8 cellular contexts compared by ENCODE assay signal in the genomic region with DNA sequence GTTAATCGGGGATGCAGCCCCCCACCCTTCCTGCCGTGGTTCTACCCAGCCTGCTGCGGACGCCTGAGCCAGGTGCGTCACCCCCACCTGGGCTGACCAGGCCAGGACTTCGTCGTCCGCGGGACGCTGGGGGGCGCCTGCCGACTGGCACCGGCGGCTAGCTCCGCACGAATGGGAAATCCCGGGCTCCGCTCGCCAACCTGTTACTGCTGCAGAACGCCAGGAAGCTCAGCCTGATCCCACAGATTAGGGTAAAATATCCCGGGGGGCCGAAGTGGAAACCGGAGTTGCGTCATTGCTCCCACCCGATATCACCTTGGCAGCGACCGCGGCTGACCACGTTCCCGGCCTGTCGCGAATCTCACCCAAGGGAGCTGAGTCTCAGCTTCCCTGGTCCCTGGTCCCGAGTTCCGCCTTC. TPM values are rescaled to one million over a fixed set of nuclear protein-coding genes. Genes with fewer than 3 reads are reported as not detected.
DNase-seq lines count a peak whose midpoint lies in the region; FAIRE-seq and TF ChIP-seq lines count a peak whose summit lies in the region.

No MANE protein-coding gene starts in this region.

- no peak for FAIRE-seq in bronchial epithelial cell (lab: Jason Lieb, UNC)

- peak; percentile 49 to 53 for TF ChIP-seq RAD21 in liver (IDR thresholded peaks at IDR 0.05)

- H3K4me3 ChIP-seq in H7 (ENCODE audit: insufficient read depth, low read depth, low read length) (peak overlapping the region; percentile 51), bronchial epithelial cell (ENCODE audit: low read depth, low read length) (peak overlapping the region; percentile 50), liver (ENCODE audit: low read depth in 1 of 3, low read length in 3 of 3) (peak overlapping the region; percentile 57 to 81 (median 70)), thymus (ENCODE audit: low read length) (peak overlapping the region; percentile 50)

- no peak overlapping the region for H3K9ac ChIP-seq in liver (ENCODE audit: low read depth in 1 of 2, low read length in 2 of 2)

- peak; percentile 69 for DNase-seq in DMS79 (lab: John Stamatoyannopoulos, UW)
- no peak for DNase-seq in DMS79 treated with DMSO at 0.1 percent for 48 hours (lab: John Stamatoyannopoulos, UW)
- peak; percentile 94 for DNase-seq in H7
- peak; percentile 79 for DNase-seq in NCI-H2196 (lab: John Stamatoyannopoulos, UW; ENCODE audit: unreplicated experiment)
- DNase-seq in bronchial epithelial cell (ENCODE audit: low read depth): no peak
- no peak for DNase-seq in HT-29 (ENCODE audit: low spot score)

- 2% methylated on average over 34 of the region's 34 CpGs for WGBS in liver
- WGBS in thymus: 4% methylated on average over 34 of the region's 34 CpGs

- no peak overlapping the region for H3K27ac ChIP-seq in liver (ENCODE audit: low read depth in 1 of 2, low read length in 2 of 2)
- H3K27ac ChIP-seq in thymus (ENCODE audit: low read depth): no peak overlapping the region

- peaks cover 67% of the 10 kb centered on the region for H3K27me3 ChIP-seq in H7 (ENCODE audit: control insufficient read depth, insufficient read depth, low read length)
- H3K27me3 ChIP-seq in bronchial epithelial cell (ENCODE audit: control insufficient read depth, insufficient read depth, low read length): no peaks in the 10 kb centered on the region
- H3K27me3 ChIP-seq in liver (ENCODE audit: control insufficient read depth in 4 of 4, insufficient read depth in 4 of 4, low read length in 3 of 4): no peaks in the 10 kb centered on the region
- H3K27me3 ChIP-seq in thymus (ENCODE audit: control insufficient read depth, insufficient read depth): peaks cover 23% of the 10 kb centered on the region

- H3K4me1 ChIP-seq in liver (ENCODE audit: control insufficient read depth in 4 of 4, insufficient read depth in 4 of 4, low read length in 3 of 4): peaks cover 4 to 17% (median 10%) of the 10 kb centered on the region in 4 donors
- H3K4me1 ChIP-seq in thymus (ENCODE audit: control insufficient read depth, insufficient read depth, low read length): peaks cover 16% of the 10 kb centered on the region

- peak; percentile 59 for TF ChIP-seq CTCF in bronchial epithelial cell (IDR thresholded peaks at IDR 0.05; ENCODE audit: insufficient read depth, low read length, severe bottlenecking)
- TF ChIP-seq CTCF in liver (IDR thresholded peaks at IDR 0.05; ENCODE audit: low read depth, low read length, missing input control): peak; percentile 21

- no peaks in the 10 kb centered on the region for H3K9me3 ChIP-seq in liver (ENCODE audit: control insufficient read depth in 4 of 4, low read length in 3 of 4)
- H3K9me3 ChIP-seq in thymus (ENCODE audit: control insufficient read depth): no peaks in the 10 kb centered on the region

- no peaks in the 10 kb centered on the region for H3K36me3 ChIP-seq in H7 (replicated peaks; ENCODE audit: control insufficient read depth, insufficient read depth, low read length)
- peaks cover 1% of the 10 kb centered on the region for H3K36me3 ChIP-seq in bronchial epithelial cell (ENCODE audit: control insufficient read depth, insufficient read depth, low read length)
- H3K36me3 ChIP-seq in liver (ENCODE audit: control insufficient read depth in 4 of 4, insufficient read depth in 3 of 4, low read depth in 1 of 4, low read length in 3 of 4): no peaks in the 10 kb centered on the region
- no peaks in the 10 kb centered on the region for H3K36me3 ChIP-seq in thymus (ENCODE audit: control insufficient read depth, insufficient read depth)

TF ChIP-seq in liver, 16 proteins besides CTCF, POLR2A, EP300 and RAD21:
- TF ChIP-seq GABPA (IDR thresholded peaks at IDR 0.05 in 1 of 2, conservative IDR thresholded peaks at IDR 0.05 in 1 of 2) (no peak), TAF1 (conservative IDR thresholded peaks at IDR 0.05) (no peak), NR2F2 (IDR thresholded peaks at IDR 0.05) (no peak), HNF4G (IDR thresholded peaks at IDR 0.05) (no peak), EGR1 (IDR thresholded peaks at IDR 0.05; ENCODE audit: low read depth in 2 of 2) (no peak), RXRA (IDR thresholded peaks at IDR 0.05) (no peak), HNF4A (conservative IDR thresholded peaks at IDR 0.05) (no peak)
- TF ChIP-seq, protein P1, sequence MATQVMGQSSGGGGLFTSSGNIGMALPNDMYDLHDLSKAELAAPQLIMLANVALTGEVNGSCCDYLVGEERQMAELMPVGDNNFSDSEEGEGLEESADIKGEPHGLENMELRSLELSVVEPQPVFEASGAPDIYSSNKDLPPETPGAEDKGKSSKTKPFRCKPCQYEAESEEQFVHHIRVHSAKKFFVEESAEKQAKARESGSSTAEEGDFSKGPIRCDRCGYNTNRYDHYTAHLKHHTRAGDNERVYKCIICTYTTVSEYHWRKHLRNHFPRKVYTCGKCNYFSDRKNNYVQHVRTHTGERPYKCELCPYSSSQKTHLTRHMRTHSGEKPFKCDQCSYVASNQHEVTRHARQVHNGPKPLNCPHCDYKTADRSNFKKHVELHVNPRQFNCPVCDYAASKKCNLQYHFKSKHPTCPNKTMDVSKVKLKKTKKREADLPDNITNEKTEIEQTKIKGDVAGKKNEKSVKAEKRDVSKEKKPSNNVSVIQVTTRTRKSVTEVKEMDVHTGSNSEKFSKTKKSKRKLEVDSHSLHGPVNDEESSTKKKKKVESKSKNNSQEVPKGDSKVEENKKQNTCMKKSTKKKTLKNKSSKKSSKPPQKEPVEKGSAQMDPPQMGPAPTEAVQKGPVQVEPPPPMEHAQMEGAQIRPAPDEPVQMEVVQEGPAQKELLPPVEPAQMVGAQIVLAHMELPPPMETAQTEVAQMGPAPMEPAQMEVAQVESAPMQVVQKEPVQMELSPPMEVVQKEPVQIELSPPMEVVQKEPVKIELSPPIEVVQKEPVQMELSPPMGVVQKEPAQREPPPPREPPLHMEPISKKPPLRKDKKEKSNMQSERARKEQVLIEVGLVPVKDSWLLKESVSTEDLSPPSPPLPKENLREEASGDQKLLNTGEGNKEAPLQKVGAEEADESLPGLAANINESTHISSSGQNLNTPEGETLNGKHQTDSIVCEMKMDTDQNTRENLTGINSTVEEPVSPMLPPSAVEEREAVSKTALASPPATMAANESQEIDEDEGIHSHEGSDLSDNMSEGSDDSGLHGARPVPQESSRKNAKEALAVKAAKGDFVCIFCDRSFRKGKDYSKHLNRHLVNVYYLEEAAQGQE (IDR thresholded peaks at IDR 0.05): no peak
- TF ChIP-seq, protein P2, sequence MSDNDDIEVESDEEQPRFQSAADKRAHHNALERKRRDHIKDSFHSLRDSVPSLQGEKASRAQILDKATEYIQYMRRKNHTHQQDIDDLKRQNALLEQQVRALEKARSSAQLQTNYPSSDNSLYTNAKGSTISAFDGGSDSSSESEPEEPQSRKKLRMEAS (IDR thresholded peaks at IDR 0.05): no peak
- TF ChIP-seq, protein P3, sequence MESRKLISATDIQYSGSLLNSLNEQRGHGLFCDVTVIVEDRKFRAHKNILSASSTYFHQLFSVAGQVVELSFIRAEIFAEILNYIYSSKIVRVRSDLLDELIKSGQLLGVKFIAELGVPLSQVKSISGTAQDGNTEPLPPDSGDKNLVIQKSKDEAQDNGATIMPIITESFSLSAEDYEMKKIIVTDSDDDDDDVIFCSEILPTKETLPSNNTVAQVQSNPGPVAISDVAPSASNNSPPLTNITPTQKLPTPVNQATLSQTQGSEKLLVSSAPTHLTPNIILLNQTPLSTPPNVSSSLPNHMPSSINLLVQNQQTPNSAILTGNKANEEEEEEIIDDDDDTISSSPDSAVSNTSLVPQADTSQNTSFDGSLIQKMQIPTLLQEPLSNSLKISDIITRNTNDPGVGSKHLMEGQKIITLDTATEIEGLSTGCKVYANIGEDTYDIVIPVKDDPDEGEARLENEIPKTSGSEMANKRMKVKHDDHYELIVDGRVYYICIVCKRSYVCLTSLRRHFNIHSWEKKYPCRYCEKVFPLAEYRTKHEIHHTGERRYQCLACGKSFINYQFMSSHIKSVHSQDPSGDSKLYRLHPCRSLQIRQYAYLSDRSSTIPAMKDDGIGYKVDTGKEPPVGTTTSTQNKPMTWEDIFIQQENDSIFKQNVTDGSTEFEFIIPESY (IDR thresholded peaks at IDR 0.05): no peak

RNA-seq across cellular contexts. Expression of a gene that starts 0.5 kb away (rescaled TPM):
- total RNA-seq in H7 (2014; rRNA removed; shearing (Covaris generic)): 0.03 TPM in 1 of 2 replicates, not detected in the other
- total RNA-seq in bronchial epithelial cell (3.2 and 3.4 TPM in 2 replicates), liver (under 1 TPM; 0.25 to 0.42 TPM)
- polyA plus RNA-seq in liver (under 1 TPM; 0.28 to 0.47 TPM), thymus (3.8 TPM)
- total RNA-seq in HT-29 (2014; rRNA removed; shearing (Covaris generic)): 15.3 and 15.4 TPM in 2 replicates

RNA-seq across cellular contexts. Expression of a gene that starts 58.1 kb away (rescaled TPM):
- 13.4 and 15.6 TPM in 2 replicates for total RNA-seq in H7 (2014; rRNA removed; shearing (Covaris generic))
- total RNA-seq in bronchial epithelial cell (63.1 and 88.5 TPM in 2 replicates), liver (10 to 100 TPM; 18.8 to 57.8 TPM)
- polyA plus RNA-seq in liver (10 to 100 TPM; 16.2 to 31.5 TPM), thymus (25.5 TPM)
- total RNA-seq in HT-29 (2014; rRNA removed; shearing (Covaris generic)): 126 and 132 TPM in 2 replicates

Comparison
In these comparisons a context has a peak if more than half of its experiments do, and no peak if none do; other contexts are left out.
1. DNase-seq: peak in DMS79 (single experiment), H7 (single experiment) and NCI-H2196 (single experiment); none in DMS79 treated with DMSO at 0.1 percent for 48 hours (single experiment), bronchial epithelial cell (single experiment) and HT-29 (single experiment).
2. Peak in every context shown above with its lines, with median percentiles within 50 percentile points of each other: H3K4me3 ChIP-seq.